Comparison of ENCODE assay signal across 23 cellular contexts in the genomic region with DNA sequence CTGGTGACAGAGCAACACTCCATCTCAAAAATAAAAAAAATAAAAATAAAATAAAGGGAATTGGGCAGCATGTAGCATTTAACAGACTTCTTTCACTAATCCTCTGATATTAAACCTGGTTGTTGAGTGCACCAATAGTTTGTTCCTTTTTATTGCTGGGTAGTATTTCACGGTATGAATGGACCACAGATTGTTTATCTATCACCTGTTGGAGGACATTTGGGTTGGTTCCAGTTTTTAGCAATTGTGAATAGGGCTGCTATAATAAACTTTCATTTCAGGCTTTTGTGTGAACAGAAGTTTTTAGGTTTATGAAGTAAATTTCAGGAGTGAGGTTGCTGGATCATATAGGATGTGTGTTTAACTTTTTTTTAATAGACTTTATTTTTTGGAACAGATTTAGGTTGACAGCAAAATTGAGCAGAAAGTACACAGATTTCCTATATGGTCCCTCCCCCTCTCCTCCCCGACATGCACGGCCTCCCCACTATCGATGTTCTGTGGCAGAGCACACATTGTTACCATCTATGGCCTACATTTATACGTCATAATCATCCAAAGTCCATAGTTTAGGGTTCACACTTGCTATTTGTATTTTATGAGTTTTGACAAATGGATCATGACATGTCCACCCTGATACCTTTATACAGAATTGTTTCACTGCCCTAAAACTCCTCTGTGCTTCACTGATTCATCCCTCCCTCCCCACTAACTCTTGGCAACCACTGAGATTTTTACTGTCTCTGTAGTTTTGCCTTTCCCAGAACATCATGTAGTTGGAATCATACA.
"Had no signal": no experiment of that assay in that cellular context is flagged by ENCODE, and none has a peak within 500 bp of the region (broad histone marks: within the 10 kb centered on the region; RNA-seq: fewer than 3 reads in every experiment).

No MANE protein-coding gene starts in this region.

- H3K36me3 ChIP-seq: brain microvascular endothelial cell, cardiac muscle cell had no signal

- H3K27ac ChIP-seq: brain microvascular endothelial cell, cardiac muscle cell, KMS-11 had no signal

- H3K4me1 Mint-ChIP-seq: activated CD8-positive, alpha-beta memory T cell treated with anti-CD3 and anti-CD28 coated beads, Interleukin-2, amount 10 ng/mL, durations not matched to agents 7 days and 5 days; WTC11 had no signal

- DNase-seq: activated CD4-positive, alpha-beta T cell treated with anti-CD3 and anti-CD28 coated beads for 48 hours; activated CD4-positive, alpha-beta T cell treated with anti-CD3 and anti-CD28 coated beads, Interleukin-2, amount 50 U/mL, for 48 hours; activated CD4-positive, CD25-positive, alpha-beta regulatory T cell treated with anti-CD3 and anti-CD28 coated beads, Interleukin-2, amount 50 U/mL, for 72 hours; activated CD8-positive, alpha-beta memory T cell treated with anti-CD3 and anti-CD28 coated beads, Interleukin-2, amount 10 ng/mL, durations not matched to agents 7 days and 5 days; activated gamma-delta T cell; activated naive CD4-positive, alpha-beta T cell treated with anti-CD3 and anti-CD28 coated beads for 36 hours; activated T-cell treated with anti-CD3 and anti-CD28 coated beads, Interleukin-2, amount 50 U/mL, for 24 hours; brain microvascular endothelial cell; NCI-H1092; NCI-H1417; NCI-H1930; NCI-H2107; NCI-H2171 treated with DMSO at 0.1 percent for 48 hours; NCI-H226; NCI-H526 treated with DMSO at 0.1 percent for 48 hours; NCI-H82; SHP77 had no signal

- ATAC-seq: activated CD8-positive, alpha-beta memory T cell treated with anti-CD3 and anti-CD28 coated beads, Interleukin-2, amount 10 ng/mL, durations not matched to agents 7 days and 5 days; WTC11 had no signal

- H3K4me3 Mint-ChIP-seq: activated CD8-positive, alpha-beta memory T cell treated with anti-CD3 and anti-CD28 coated beads, Interleukin-2, amount 10 ng/mL, durations not matched to agents 7 days and 5 days; activated naive CD4-positive, alpha-beta T cell treated with anti-CD3 and anti-CD28 coated beads for 36 hours; activated naive CD8-positive, alpha-beta T cell; activated T-cell treated with anti-CD3 and anti-CD28 coated beads, Interleukin-2, amount 50 U/mL, for 24 hours; T-helper 1 cell treated with Interleukin-12 subunit alpha and Interleukin-12 subunit beta and Interleukin-4 antibody, amounts not matched to agents 30 μg/mL and 1 μg/mL, for 36 hours; WTC11 had no signal

- FAIRE-seq: RCC 7860 had no signal

- H3K4me2 ChIP-seq: KMS-11 had no signal

- H3K4me3 ChIP-seq: cardiac muscle cell had no signal

- H3K9ac ChIP-seq: KMS-11 had no signal

- H3K27ac Mint-ChIP-seq: activated CD8-positive, alpha-beta memory T cell treated with anti-CD3 and anti-CD28 coated beads, Interleukin-2, amount 10 ng/mL, durations not matched to agents 7 days and 5 days; activated naive CD4-positive, alpha-beta T cell treated with anti-CD3 and anti-CD28 coated beads for 36 hours; activated naive CD8-positive, alpha-beta T cell; activated T-cell treated with anti-CD3 and anti-CD28 coated beads, Interleukin-2, amount 50 U/mL, for 24 hours; T-helper 1 cell treated with Interleukin-12 subunit alpha and Interleukin-12 subunit beta and Interleukin-4 antibody, amounts not matched to agents 30 μg/mL and 1 μg/mL, for 36 hours; WTC11 had no signal

- H3K27me3 ChIP-seq: brain microvascular endothelial cell, cardiac muscle cell had no signal

- H3K36me3 Mint-ChIP-seq: activated CD8-positive, alpha-beta memory T cell treated with anti-CD3 and anti-CD28 coated beads, Interleukin-2, amount 10 ng/mL, durations not matched to agents 7 days and 5 days had no signal
